Comparison of ENCODE assay signal across 8 cellular contexts in genomic region chr1:15246960-15247614, GRCh38. TPM values are rescaled to one million over a fixed set of nuclear protein-coding genes. Genes with fewer than 3 reads are reported as not detected.
DNase-seq lines count a peak whose midpoint lies in the region; ATAC-seq and TF ChIP-seq lines count a peak whose summit lies in the region.

FHAD1 (plus strand) TSS chr1:15247223; CDS start chr1:15251785, 4,562 bp downstream.

- H3K27me3 Mint-ChIP-seq in WTC11 (ENCODE audit: low read depth), result peaks cover 10% of the 10 kb centered on the region; the same call in 1 of the 2 replicates

- peaks cover 38% of the 10 kb centered on the region for H3K4me1 Mint-ChIP-seq in WTC11

- H3K36me3 Mint-ChIP-seq in WTC11, result no peaks in the 10 kb centered on the region

- H3K27ac Mint-ChIP-seq in WTC11, result peak within 1 kb of the TSS; percentile 15; the same call in 1 of the 2 replicates

- TF ChIP-seq CTCF in GM12864 (IDR thresholded peaks at IDR 0.05; ENCODE audit: low read depth, low read length, missing control alignments) (no peak), WTC11 (IDR thresholded peaks at IDR 0.05) (no peak)

- peak within 1 kb of the TSS; percentile 27 for H3K4me3 ChIP-seq in GM12864 (ENCODE audit: low read depth, low read length)

- CTCF ChIA-PET in WTC11 (lab: Charles Lee), result interaction anchor here (0.6 to 2.9 kb wide), 3 partner anchors 13 to 110 kb away, joined by 3 to 15 read pairs (median 6); partner anchors contain the start of gene TMEM51

- peak within 1 kb of the TSS; percentile 71 for H3K4me3 Mint-ChIP-seq in WTC11

- DNase-seq in GM12864 (ENCODE audit: low read depth), result no peak
- peak; percentile 65 for DNase-seq in NCI-H1092 (lab: John Stamatoyannopoulos, UW)
- DNase-seq in WTC11 (ENCODE audit: low spot score), result peak; percentile 86
- DNase-seq in cerebellum (ENCODE audit: low spot score), result peak; percentile 65
- DNase-seq in kidney tubule cell (ENCODE audit: low spot score), result peak; percentile 84
- DNase-seq in stimulated activated CD4-positive, alpha-beta T cell treated with anti-CD3 and anti-CD28 coated beads, Interleukin-2, amount 100 ng/mL, for 24 hours, result peak; percentile 46 to 66
- no peak for DNase-seq in GOT3 (lab: John Stamatoyannopoulos, UW)

- H3K9me3 Mint-ChIP-seq in WTC11, result peaks cover 5% of the 10 kb centered on the region; the same call in 1 of the 2 replicates

- POLR2A ChIA-PET in WTC11 (lab: Charles Lee), result no interaction called here

- peak; percentile 77 for ATAC-seq in WTC11
- no peak for ATAC-seq in HG02678 (IDR thresholded peaks at IDR 0.05; ENCODE audit: unreplicated experiment)

TF ChIP-seq in WTC11, 78 proteins besides CTCF, POLR2A, EP300 and RAD21 (continues in another document):
- peak; percentile 34; the same call in 1 of the 2 replicates for TF ChIP-seq ZNF219 (CRISPR knock-in tag; IDR thresholded peaks at IDR 0.05; ENCODE audit: borderline replicate concordance)
- no peak for TF ChIP-seq NR2C2 (CRISPR knock-in tag; IDR thresholded peaks at IDR 0.05)
- 0 out of 2 replicates have a peak, but pooled peaks have one; percentile 57 for TF ChIP-seq KAT7 (CRISPR knock-in tag; IDR thresholded peaks at IDR 0.05; ENCODE audit: borderline replicate concordance)
- no peak for TF ChIP-seq ATF1 (CRISPR knock-in tag; IDR thresholded peaks at IDR 0.05)
- no peak for TF ChIP-seq OVOL2 (CRISPR knock-in tag; IDR thresholded peaks at IDR 0.05; ENCODE audit: borderline replicate concordance)
- TF ChIP-seq, protein P1, sequence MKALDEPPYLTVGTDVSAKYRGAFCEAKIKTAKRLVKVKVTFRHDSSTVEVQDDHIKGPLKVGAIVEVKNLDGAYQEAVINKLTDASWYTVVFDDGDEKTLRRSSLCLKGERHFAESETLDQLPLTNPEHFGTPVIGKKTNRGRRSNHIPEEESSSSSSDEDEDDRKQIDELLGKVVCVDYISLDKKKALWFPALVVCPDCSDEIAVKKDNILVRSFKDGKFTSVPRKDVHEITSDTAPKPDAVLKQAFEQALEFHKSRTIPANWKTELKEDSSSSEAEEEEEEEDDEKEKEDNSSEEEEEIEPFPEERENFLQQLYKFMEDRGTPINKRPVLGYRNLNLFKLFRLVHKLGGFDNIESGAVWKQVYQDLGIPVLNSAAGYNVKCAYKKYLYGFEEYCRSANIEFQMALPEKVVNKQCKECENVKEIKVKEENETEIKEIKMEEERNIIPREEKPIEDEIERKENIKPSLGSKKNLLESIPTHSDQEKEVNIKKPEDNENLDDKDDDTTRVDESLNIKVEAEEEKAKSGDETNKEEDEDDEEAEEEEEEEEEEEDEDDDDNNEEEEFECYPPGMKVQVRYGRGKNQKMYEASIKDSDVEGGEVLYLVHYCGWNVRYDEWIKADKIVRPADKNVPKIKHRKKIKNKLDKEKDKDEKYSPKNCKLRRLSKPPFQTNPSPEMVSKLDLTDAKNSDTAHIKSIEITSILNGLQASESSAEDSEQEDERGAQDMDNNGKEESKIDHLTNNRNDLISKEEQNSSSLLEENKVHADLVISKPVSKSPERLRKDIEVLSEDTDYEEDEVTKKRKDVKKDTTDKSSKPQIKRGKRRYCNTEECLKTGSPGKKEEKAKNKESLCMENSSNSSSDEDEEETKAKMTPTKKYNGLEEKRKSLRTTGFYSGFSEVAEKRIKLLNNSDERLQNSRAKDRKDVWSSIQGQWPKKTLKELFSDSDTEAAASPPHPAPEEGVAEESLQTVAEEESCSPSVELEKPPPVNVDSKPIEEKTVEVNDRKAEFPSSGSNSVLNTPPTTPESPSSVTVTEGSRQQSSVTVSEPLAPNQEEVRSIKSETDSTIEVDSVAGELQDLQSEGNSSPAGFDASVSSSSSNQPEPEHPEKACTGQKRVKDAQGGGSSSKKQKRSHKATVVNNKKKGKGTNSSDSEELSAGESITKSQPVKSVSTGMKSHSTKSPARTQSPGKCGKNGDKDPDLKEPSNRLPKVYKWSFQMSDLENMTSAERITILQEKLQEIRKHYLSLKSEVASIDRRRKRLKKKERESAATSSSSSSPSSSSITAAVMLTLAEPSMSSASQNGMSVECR (CRISPR knock-in tag; IDR thresholded peaks at IDR 0.05; ENCODE audit: borderline replicate concordance), result peak; percentile 68; the same call in 1 of the 2 replicates
- TF ChIP-seq, protein P2, sequence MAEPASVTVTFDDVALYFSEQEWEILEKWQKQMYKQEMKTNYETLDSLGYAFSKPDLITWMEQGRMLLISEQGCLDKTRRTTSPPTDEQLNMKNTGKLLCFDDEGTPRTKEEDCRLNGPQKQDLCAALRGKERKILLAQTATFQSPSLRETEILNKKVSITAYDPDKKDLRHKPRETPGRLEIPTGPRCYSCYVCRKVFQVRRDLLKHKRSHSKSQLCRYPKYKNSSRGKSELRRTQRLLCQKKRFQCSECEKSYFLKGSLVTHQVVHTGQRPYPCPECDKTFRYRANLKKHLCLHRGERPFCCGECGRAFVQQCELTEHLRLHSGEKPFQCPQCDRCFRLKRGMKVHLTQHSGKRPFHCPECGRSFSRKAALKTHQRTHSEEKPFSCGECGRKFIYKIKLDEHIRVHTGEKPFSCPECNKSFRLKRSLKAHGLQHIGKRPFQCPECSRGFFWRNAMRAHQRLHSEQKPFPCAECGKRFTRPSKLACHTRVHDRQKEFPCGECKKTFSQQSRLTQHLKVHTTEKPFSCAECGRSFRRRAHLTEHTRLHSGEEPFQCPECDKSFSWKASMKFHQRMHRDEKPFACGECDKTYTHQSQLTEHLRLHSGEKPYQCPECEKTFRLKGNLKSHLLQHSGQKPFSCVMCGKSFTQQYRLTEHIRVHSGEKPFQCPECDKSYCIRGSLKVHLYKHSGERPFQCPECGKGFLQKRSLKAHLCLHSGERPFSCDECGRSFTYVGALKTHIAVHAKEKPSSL (CRISPR knock-in tag; conservative IDR thresholded peaks at IDR 0.05), result no peak
- TF ChIP-seq, protein P3, sequence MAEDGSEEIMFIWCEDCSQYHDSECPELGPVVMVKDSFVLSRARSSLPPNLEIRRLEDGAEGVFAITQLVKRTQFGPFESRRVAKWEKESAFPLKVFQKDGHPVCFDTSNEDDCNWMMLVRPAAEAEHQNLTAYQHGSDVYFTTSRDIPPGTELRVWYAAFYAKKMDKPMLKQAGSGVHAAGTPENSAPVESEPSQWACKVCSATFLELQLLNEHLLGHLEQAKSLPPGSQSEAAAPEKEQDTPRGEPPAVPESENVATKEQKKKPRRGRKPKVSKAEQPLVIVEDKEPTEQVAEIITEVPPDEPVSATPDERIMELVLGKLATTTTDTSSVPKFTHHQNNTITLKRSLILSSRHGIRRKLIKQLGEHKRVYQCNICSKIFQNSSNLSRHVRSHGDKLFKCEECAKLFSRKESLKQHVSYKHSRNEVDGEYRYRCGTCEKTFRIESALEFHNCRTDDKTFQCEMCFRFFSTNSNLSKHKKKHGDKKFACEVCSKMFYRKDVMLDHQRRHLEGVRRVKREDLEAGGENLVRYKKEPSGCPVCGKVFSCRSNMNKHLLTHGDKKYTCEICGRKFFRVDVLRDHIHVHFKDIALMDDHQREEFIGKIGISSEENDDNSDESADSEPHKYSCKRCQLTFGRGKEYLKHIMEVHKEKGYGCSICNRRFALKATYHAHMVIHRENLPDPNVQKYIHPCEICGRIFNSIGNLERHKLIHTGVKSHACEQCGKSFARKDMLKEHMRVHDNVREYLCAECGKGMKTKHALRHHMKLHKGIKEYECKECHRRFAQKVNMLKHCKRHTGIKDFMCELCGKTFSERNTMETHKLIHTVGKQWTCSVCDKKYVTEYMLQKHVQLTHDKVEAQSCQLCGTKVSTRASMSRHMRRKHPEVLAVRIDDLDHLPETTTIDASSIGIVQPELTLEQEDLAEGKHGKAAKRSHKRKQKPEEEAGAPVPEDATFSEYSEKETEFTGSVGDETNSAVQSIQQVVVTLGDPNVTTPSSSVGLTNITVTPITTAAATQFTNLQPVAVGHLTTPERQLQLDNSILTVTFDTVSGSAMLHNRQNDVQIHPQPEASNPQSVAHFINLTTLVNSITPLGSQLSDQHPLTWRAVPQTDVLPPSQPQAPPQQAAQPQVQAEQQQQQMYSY (CRISPR knock-in tag; IDR thresholded peaks at IDR 0.05), result peak; percentile 62; the same call in 1 of the 2 replicates
- peak; percentile 95; the same call in 1 of the 2 replicates for TF ChIP-seq ESRRA (CRISPR knock-in tag; IDR thresholded peaks at IDR 0.05; ENCODE audit: borderline replicate concordance)
- TF ChIP-seq, protein P4, sequence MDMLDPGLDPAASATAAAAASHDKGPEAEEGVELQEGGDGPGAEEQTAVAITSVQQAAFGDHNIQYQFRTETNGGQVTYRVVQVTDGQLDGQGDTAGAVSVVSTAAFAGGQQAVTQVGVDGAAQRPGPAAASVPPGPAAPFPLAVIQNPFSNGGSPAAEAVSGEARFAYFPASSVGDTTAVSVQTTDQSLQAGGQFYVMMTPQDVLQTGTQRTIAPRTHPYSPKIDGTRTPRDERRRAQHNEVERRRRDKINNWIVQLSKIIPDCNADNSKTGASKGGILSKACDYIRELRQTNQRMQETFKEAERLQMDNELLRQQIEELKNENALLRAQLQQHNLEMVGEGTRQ (CRISPR knock-in tag; IDR thresholded peaks at IDR 0.05), result 0 out of 2 replicates have a peak, but pooled peaks have one; percentile 26
- no peak for TF ChIP-seq PRRX2 (CRISPR knock-in tag; IDR thresholded peaks at IDR 0.05)
- TF ChIP-seq TEAD4 (CRISPR knock-in tag; IDR thresholded peaks at IDR 0.05), result no peak
- no peak for TF ChIP-seq ZNF416 (CRISPR knock-in tag; IDR thresholded peaks at IDR 0.05)
- TF ChIP-seq SP1 (CRISPR knock-in tag; conservative IDR thresholded peaks at IDR 0.05), result peak; percentile 90
- peak; percentile 43; the same call in 1 of the 2 replicates for TF ChIP-seq ZNF121 (CRISPR knock-in tag; IDR thresholded peaks at IDR 0.05)
- TF ChIP-seq ETV6 (CRISPR knock-in tag; IDR thresholded peaks at IDR 0.05), result peak; percentile 26
- TF ChIP-seq ZNF423 (CRISPR knock-in tag; IDR thresholded peaks at IDR 0.05), result peak; percentile 36; the same call in 1 of the 2 replicates
- TF ChIP-seq, protein P5, sequence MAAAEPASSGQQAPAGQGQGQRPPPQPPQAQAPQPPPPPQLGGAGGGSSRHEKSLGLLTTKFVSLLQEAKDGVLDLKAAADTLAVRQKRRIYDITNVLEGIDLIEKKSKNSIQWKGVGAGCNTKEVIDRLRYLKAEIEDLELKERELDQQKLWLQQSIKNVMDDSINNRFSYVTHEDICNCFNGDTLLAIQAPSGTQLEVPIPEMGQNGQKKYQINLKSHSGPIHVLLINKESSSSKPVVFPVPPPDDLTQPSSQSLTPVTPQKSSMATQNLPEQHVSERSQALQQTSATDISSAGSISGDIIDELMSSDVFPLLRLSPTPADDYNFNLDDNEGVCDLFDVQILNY (CRISPR knock-in tag; IDR thresholded peaks at IDR 0.05), result peak; percentile 90; the same call in 1 of the 2 replicates

RNA-seq across cellular contexts. Expression of gene FHAD1, which starts in this region (rescaled TPM):
- 2.6 to 3.0 TPM (median 2.9 TPM) in 3 replicates for total RNA-seq in WTC11 (2021)
- 2.4 TPM for total RNA-seq in cerebellum

Comparison
In these comparisons a context has a peak if more than half of its experiments do, and no peak if none do; other contexts are left out.
1. DNase-seq: peak in NCI-H1092 (single experiment), WTC11 (single experiment), cerebellum (single experiment), kidney tubule cell (single experiment) and stimulated activated CD4-positive, alpha-beta T cell treated with anti-CD3 and anti-CD28 coated beads, Interleukin-2, amount 100 ng/mL, for 24 hours (2 of 2); none in GM12864 (single experiment) and GOT3 (single experiment).